ENCODE assay signal across 12 cellular contexts in the genomic region with DNA sequence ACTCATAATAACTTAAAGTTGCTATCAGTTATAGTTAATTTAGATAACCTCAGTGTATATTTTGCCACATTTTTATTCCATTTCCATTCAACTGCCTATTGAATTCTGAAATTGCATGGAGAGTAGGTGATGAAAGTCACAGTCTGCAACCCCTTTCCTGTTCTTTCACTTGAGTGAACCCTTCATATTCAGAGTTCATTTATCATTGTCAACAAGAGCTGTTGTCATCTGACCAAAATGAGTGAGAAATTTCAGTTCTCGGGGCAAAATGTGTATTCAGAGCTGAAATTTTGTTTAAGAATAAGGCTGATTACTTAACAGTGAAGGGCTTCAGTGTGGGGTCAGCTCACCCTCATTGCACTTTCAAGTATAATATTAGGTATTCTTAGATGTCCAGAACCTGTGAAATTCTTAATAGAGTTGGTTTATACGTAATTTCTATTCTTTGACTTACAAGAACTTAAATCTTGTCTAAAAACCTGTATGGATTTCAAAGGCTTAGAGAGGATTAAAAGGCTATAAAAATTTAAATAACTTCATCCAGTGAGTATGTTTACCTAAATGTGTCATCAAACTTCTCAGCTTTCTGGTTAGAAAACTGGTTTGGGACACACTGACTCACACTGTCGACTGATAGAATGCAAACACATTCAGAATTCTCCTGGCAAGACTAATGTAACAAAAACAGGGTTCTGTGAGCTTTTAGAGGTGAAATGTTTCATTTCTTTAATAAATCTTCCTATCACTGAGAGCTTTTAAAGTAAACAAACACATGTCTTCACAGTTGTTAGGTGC.
DNase-seq lines count a peak whose midpoint lies in the region; ATAC-seq and TF ChIP-seq lines count a peak whose summit lies in the region.
"Had no signal": no experiment of that assay in that cellular context is flagged by ENCODE, and none has a peak within 500 bp of the region (broad histone marks: within the 10 kb centered on the region; RNA-seq: fewer than 3 reads in every experiment).

No MANE protein-coding gene starts in this region.

- CTCF ChIA-PET in Panc1 (lab: Charles Lee): no interaction called here

- POLR2A ChIA-PET in Panc1 (lab: Charles Lee): no interaction called here

- no peak overlapping the region for H3K4me3 Mint-ChIP-seq in natural killer cell treated with Interleukin-12 subunit alpha and Interleukin-12 subunit beta and Interleukin-15 and Interleukin-18, amount 100 ng/mL, for 72 hours
- H3K4me3 Mint-ChIP-seq: activated T-cell treated with anti-CD3 and anti-CD28 coated beads, Interleukin-2, amount 50 U/mL, for 72 hours; CD4-positive, CD25-positive, alpha-beta regulatory T cell had no signal

- no peaks in the 10 kb centered on the region for H3K9me3 Mint-ChIP-seq in natural killer cell treated with Interleukin-12 subunit alpha and Interleukin-12 subunit beta and Interleukin-15 and Interleukin-18, amount 100 ng/mL, for 72 hours
- H3K9me3 Mint-ChIP-seq: activated T-cell treated with anti-CD3 and anti-CD28 coated beads, Interleukin-2, amount 50 U/mL, for 72 hours; CD4-positive, CD25-positive, alpha-beta regulatory T cell had no signal

- intact Hi-C loops in Panc1 (cut with micrococcal nuclease; ENCODE audit: unreplicated experiment): no loop called here

- H3K27me3 Mint-ChIP-seq in natural killer cell treated with Interleukin-12 subunit alpha and Interleukin-12 subunit beta and Interleukin-15 and Interleukin-18, amount 100 ng/mL, for 72 hours: no peaks in the 10 kb centered on the region
- H3K27me3 Mint-ChIP-seq: CD4-positive, CD25-positive, alpha-beta regulatory T cell had no signal

- in situ Hi-C loops in Panc1 (cut with HindIII; ENCODE audit: low pct_unique_long_range_greater_than_20kb, low sequenced_read_pairs): no loop called here

- no peaks in the 10 kb centered on the region for H3K36me3 ChIP-seq in Panc1 (ENCODE audit: control insufficient read depth, insufficient read depth, low read length)
- H3K36me3 ChIP-seq: right atrium auricular region had no signal

- peak; percentile 90 for ATAC-seq in Panc1
- ATAC-seq in esophagus mucosa: peak; percentile 86
- no peak for ATAC-seq in HG02981 (IDR thresholded peaks at IDR 0.05; ENCODE audit: unreplicated experiment)
- ATAC-seq in natural killer cell treated with Interleukin-12 subunit alpha and Interleukin-12 subunit beta and Interleukin-15 and Interleukin-18, amount 100 ng/mL, for 72 hours: no peak

- TF ChIP-seq CTCF in Panc1 (IDR thresholded peaks at IDR 0.05): no peak
- no peak for TF ChIP-seq CTCF in GM10266 (IDR thresholded peaks at IDR 0.05; ENCODE audit: control insufficient read depth, insufficient read depth, low read depth, missing control alignments)

- no TSS peak for BruUV-seq in Panc1 (replicated peaks; lab: Mats Ljungman, UMichigan)

- H3K27me3 ChIP-seq in Panc1 (ENCODE audit: control insufficient read depth, insufficient read depth, low read length): no peaks in the 10 kb centered on the region
- H3K27me3 ChIP-seq: right atrium auricular region had no signal

- 0 out of 2 replicates have a peak, but pooled peaks cover 3% of the 10 kb centered on the region for H3K4me1 ChIP-seq in Panc1 (ENCODE audit: control insufficient read depth, insufficient read depth, low read length)
- H3K4me1 ChIP-seq: right atrium auricular region had no signal

- no peak overlapping the region for H3K4me3 ChIP-seq in Panc1 (ENCODE audit: low read depth in 2 of 2, low read length in 2 of 2)
- H3K4me3 ChIP-seq: right atrium auricular region had no signal

- H3K4me1 Mint-ChIP-seq in natural killer cell treated with Interleukin-12 subunit alpha and Interleukin-12 subunit beta and Interleukin-15 and Interleukin-18, amount 100 ng/mL, for 72 hours (ENCODE audit: low read depth in 2 of 2): no peaks in the 10 kb centered on the region

- peak; percentile 70 for DNase-seq in H4 (ENCODE audit: low spot score)
- no peak for DNase-seq in Panc1 (ENCODE audit: low read depth, low spot score)
- peak; percentile 29 for DNase-seq in myocyte (ENCODE audit: low read depth)
- no peak for DNase-seq in GM10266 (ENCODE audit: extremely low spot score)
- DNase-seq in stimulated activated naive CD4-positive, alpha-beta T cell treated with Interleukin-2 at 50 U/mL for 16 hours (lab: John Stamatoyannopoulos, UW): no peak
- DNase-seq in natural killer cell treated with Interleukin-12 subunit alpha and Interleukin-12 subunit beta and Interleukin-15 and Interleukin-18, amount 100 ng/mL, for 72 hours (ENCODE audit: low spot score): no peak
- DNase-seq: activated T-cell treated with anti-CD3 and anti-CD28 coated beads, Interleukin-2, amount 50 U/mL, for 72 hours; CD4-positive, CD25-positive, alpha-beta regulatory T cell; NCI-H1417 had no signal

- H3K36me3 Mint-ChIP-seq in natural killer cell treated with Interleukin-12 subunit alpha and Interleukin-12 subunit beta and Interleukin-15 and Interleukin-18, amount 100 ng/mL, for 72 hours: no peaks in the 10 kb centered on the region

- no peak overlapping the region for H3K27ac ChIP-seq in Panc1 (ENCODE audit: low read length)

- no peak overlapping the region for H3K27ac Mint-ChIP-seq in natural killer cell treated with Interleukin-12 subunit alpha and Interleukin-12 subunit beta and Interleukin-15 and Interleukin-18, amount 100 ng/mL, for 72 hours
- H3K27ac Mint-ChIP-seq: activated T-cell treated with anti-CD3 and anti-CD28 coated beads, Interleukin-2, amount 50 U/mL, for 72 hours; CD4-positive, CD25-positive, alpha-beta regulatory T cell had no signal

- H3K9me3 ChIP-seq in Panc1 (ENCODE audit: control insufficient read depth, insufficient read depth, low read depth, low read length): no peaks in the 10 kb centered on the region
- H3K9me3 ChIP-seq: right atrium auricular region had no signal

Comparison
In these comparisons a context has a peak if more than half of its experiments do, and no peak if none do; other contexts are left out.
1. DNase-seq: peak in H4 (single experiment) and myocyte (single experiment); none in Panc1 (single experiment), GM10266 (single experiment), stimulated activated naive CD4-positive, alpha-beta T cell treated with Interleukin-2 at 50 U/mL for 16 hours (single experiment) and natural killer cell treated with Interleukin-12 subunit alpha and Interleukin-12 subunit beta and Interleukin-15 and Interleukin-18, amount 100 ng/mL, for 72 hours (single experiment).
2. ATAC-seq: peak in Panc1 (single experiment) and esophagus mucosa (single experiment); none in HG02981 (single experiment) and natural killer cell treated with Interleukin-12 subunit alpha and Interleukin-12 subunit beta and Interleukin-15 and Interleukin-18, amount 100 ng/mL, for 72 hours (0 of 2).